21 cellular contexts compared by ENCODE assay signal in genomic region chr7:66542049-66542448, GRCh38.
A peak's percentile ranks its signal among the peaks of the same experiment; 100 is the strongest.
DNase-seq lines count a peak whose midpoint lies in the region; ATAC-seq, FAIRE-seq and TF ChIP-seq lines count a peak whose summit lies in the region.
"Had no signal": no experiment of that assay in that cellular context is flagged by ENCODE, and none has a peak within 500 bp of the region (broad histone marks: within the 10 kb centered on the region; RNA-seq: fewer than 3 reads in every experiment).

No MANE protein-coding gene starts in this region.

- H3K27ac ChIP-seq in cardiac muscle cell (peak overlapping the region; percentile 69), RWPE1 (peak overlapping the region; percentile 59), pancreas (no peak overlapping the region)
- H3K27ac ChIP-seq: KMS-11 had no signal

- H3K4me1 Mint-ChIP-seq in glutamatergic neuron (ENCODE audit: low read depth, unreplicated experiment), result peaks cover 14% of the 10 kb centered on the region
- H3K4me1 Mint-ChIP-seq in stimulated activated effector memory CD8-positive, alpha-beta T cell treated with anti-CD3 and anti-CD28 coated beads, Interleukin-12 subunit alpha, Interleukin-12 subunit beta, amount 100 ng/mL, for 72 hours, result peaks cover 10% of the 10 kb centered on the region
- no peaks in the 10 kb centered on the region for H3K4me1 Mint-ChIP-seq in T-cell

- H3K36me3 Mint-ChIP-seq in glutamatergic neuron (ENCODE audit: unreplicated experiment), result no peaks in the 10 kb centered on the region
- peaks cover 49% of the 10 kb centered on the region for H3K36me3 Mint-ChIP-seq in stimulated activated effector memory CD8-positive, alpha-beta T cell treated with anti-CD3 and anti-CD28 coated beads, Interleukin-12 subunit alpha, Interleukin-12 subunit beta, amount 100 ng/mL, for 72 hours
- H3K36me3 Mint-ChIP-seq in T-cell, result peaks cover 8% of the 10 kb centered on the region

- peak overlapping the region; percentile 28 for H3K27ac Mint-ChIP-seq in glutamatergic neuron (ENCODE audit: unreplicated experiment)
- peak overlapping the region; percentile 87 for H3K27ac Mint-ChIP-seq in stimulated activated effector memory CD8-positive, alpha-beta T cell treated with anti-CD3 and anti-CD28 coated beads, Interleukin-12 subunit alpha, Interleukin-12 subunit beta, amount 100 ng/mL, for 72 hours
- no peak overlapping the region for H3K27ac Mint-ChIP-seq in T-cell

- no peak overlapping the region for H3K4me3 Mint-ChIP-seq in glutamatergic neuron (ENCODE audit: unreplicated experiment)
- no peak overlapping the region for H3K4me3 Mint-ChIP-seq in stimulated activated effector memory CD8-positive, alpha-beta T cell treated with anti-CD3 and anti-CD28 coated beads, Interleukin-12 subunit alpha, Interleukin-12 subunit beta, amount 100 ng/mL, for 72 hours
- no peak overlapping the region for H3K4me3 Mint-ChIP-seq in T-cell

- no peak for FAIRE-seq in pancreas (lab: Jason Lieb, UNC)
- FAIRE-seq: D721Med, G401.6 had no signal

- ATAC-seq in stimulated activated effector memory CD8-positive, alpha-beta T cell treated with anti-CD3 and anti-CD28 coated beads, Interleukin-12 subunit alpha, Interleukin-12 subunit beta, amount 100 ng/mL, for 72 hours, result no peak
- ATAC-seq in HG03521 (IDR thresholded peaks at IDR 0.05; ENCODE audit: unreplicated experiment) (no peak), pancreas (no peak), T-cell (replicated peaks in 1 of 4) (no peak)

- WGBS in pancreas, 2 donors, result 93% methylated on average over 5 of the region's 5 CpGs

- H3K4me1 ChIP-seq in cardiac muscle cell (ENCODE audit: low read depth), result peaks cover 15% of the 10 kb centered on the region
- H3K4me1 ChIP-seq in pancreas, result no peaks in the 10 kb centered on the region

- POLR2A ChIA-PET in RWPE1 (lab: Yijun Ruan, JAX; ENCODE audit: low non-redundant PET) (no interaction called here), T-cell (lab: Charles Lee) (no interaction called here)

- intact Hi-C loops in cardiac septum (cut with DNase I), result no loop called here
- intact Hi-C loops in pancreas (cut with DNase I), result no loop called here

- CTCF ChIA-PET in RWPE1 (lab: Yijun Ruan, JAX) (interaction anchor here (0.6 to 0.7 kb wide), 2 partner anchors 15 to 45 kb away, joined by 3 read pairs; no protein-coding TSS in a partner anchor), T-cell (lab: Charles Lee) (no interaction called here)

- no peaks in the 10 kb centered on the region for H3K36me3 ChIP-seq in cardiac muscle cell
- H3K36me3 ChIP-seq in pancreas, result peaks cover 0 to 8% (median 0%) of the 10 kb centered on the region in 3 donors

- H3K27me3 Mint-ChIP-seq in glutamatergic neuron (ENCODE audit: unreplicated experiment), result peaks cover 2% of the 10 kb centered on the region
- no peaks in the 10 kb centered on the region for H3K27me3 Mint-ChIP-seq in T-cell

- no peak for TF ChIP-seq CTCF in cardiac muscle cell (IDR thresholded peaks at IDR 0.05; ENCODE audit: low read depth, low read length)
- TF ChIP-seq CTCF in RWPE1 (conservative IDR thresholded peaks at IDR 0.05; ENCODE audit: low read depth), result no peak
- no peak for TF ChIP-seq CTCF in glutamatergic neuron (IDR thresholded peaks at IDR 0.05; ENCODE audit: partially characterized antibody, unreplicated experiment)
- TF ChIP-seq CTCF in pancreas (IDR thresholded peaks at IDR 0.05), result no peak

- H3K27me3 ChIP-seq in cardiac muscle cell, result no peaks in the 10 kb centered on the region
- H3K27me3 ChIP-seq in pancreas, result no peaks in the 10 kb centered on the region

- DNase-seq in cardiac muscle cell (ENCODE audit: low read depth in 1 of 2, low spot score in 1 of 2), result no peak
- DNase-seq in cardiac septum (ENCODE audit: low spot score), result no peak
- no peak for DNase-seq in RWPE1 (ENCODE audit: low spot score)
- no peak for DNase-seq in glutamatergic neuron
- DNase-seq in stimulated activated effector memory CD8-positive, alpha-beta T cell treated with anti-CD3 and anti-CD28 coated beads, Interleukin-12 subunit alpha, Interleukin-12 subunit beta, amount 100 ng/mL, for 72 hours (ENCODE audit: low spot score in 2 of 2), result no peak
- DNase-seq in pancreas, result no peak
- DNase-seq in T-cell, result no peak
- DNase-seq: 8988T, H7, NCI-H1048, NCI-H1417, NCI-H1694, NCI-H2029 treated with DMSO at 0.1 percent for 48 hours, NCI-H446 treated with DMSO at 0.1 percent for 48 hours, NCI-H526, RPMI8226, SHP77 had no signal

- H3K9me3 Mint-ChIP-seq in glutamatergic neuron (ENCODE audit: unreplicated experiment) (peaks cover 2% of the 10 kb centered on the region), T-cell (no peaks in the 10 kb centered on the region)
- H3K9me3 Mint-ChIP-seq in stimulated activated effector memory CD8-positive, alpha-beta T cell treated with anti-CD3 and anti-CD28 coated beads, Interleukin-12 subunit alpha, Interleukin-12 subunit beta, amount 100 ng/mL, for 72 hours, result no peaks in the 10 kb centered on the region

- H3K9me3 ChIP-seq in cardiac muscle cell (ENCODE audit: low read depth) (no peaks in the 10 kb centered on the region), pancreas (no peaks in the 10 kb centered on the region)

- H3K4me3 ChIP-seq in cardiac muscle cell (no peak overlapping the region), pancreas (no peak overlapping the region)

Comparison
In these comparisons a context has a peak if more than half of its experiments do, and no peak if none do; other contexts are left out.
1. H3K27ac ChIP-seq: peak in cardiac muscle cell (single experiment) and RWPE1 (single experiment); none in pancreas (0 of 4).
2. H3K27ac Mint-ChIP-seq: peak in glutamatergic neuron (single experiment) and stimulated activated effector memory CD8-positive, alpha-beta T cell treated with anti-CD3 and anti-CD28 coated beads, Interleukin-12 subunit alpha, Interleukin-12 subunit beta, amount 100 ng/mL, for 72 hours (single experiment); none in T-cell (0 of 2).